ENCODE assay signal across 8 cellular contexts in the genomic region with DNA sequence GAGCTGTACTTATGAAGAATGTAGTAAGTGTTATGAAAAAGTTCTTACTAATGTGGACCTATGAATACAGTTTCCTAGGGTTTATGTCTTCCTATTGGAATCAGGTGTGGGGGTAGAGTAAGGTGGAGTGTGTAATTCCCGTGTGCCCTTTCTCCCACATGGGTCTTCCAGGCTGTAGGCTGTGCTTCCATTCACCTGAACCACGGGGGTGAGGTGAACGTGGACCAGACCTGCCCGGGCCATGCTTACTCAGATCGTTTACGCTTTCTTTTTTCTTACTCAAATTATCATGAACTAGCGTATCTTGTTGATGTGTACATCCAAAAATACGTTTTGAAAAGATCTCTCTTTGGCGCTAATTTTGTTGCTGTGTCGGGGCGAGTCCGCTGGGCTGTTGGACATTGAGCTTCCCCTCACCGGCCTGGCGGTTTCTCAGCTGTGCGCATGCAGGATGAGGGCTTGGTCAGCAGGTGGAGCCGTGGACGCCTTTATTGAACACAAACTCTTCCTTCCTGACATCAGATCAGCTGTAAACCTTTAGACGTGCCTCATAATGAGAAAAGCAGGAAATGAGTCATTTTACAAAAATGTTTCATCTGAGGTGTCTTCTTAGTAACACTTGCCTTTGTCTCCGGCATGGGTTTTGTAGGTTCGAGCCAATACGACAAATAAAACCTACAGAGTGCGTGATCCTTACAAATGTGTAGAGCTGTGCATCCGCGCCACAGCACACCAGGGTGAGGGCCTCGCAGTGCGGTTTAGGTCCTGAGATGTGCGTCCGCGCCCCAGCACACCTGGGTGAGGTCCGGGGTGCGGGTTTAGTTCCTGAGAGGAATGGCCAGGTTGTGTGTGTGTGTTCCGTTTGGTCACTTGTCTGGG. TPM values are rescaled to one million over a fixed set of nuclear protein-coding genes. Genes with fewer than 3 reads are reported as not detected.
A peak's percentile ranks its signal among the peaks of the same experiment; 100 is the strongest.
DNase-seq lines count a peak whose midpoint lies in the region; ATAC-seq and TF ChIP-seq lines count a peak whose summit lies in the region.

No MANE protein-coding gene starts in this region.

- no peaks in the 10 kb centered on the region for H3F3A ChIP-seq in PC-3 (ENCODE audit: low read length, unreplicated experiment)

- TF ChIP-seq POLR2A in ovary (IDR thresholded peaks at IDR 0.05) (no peak), transverse colon (IDR thresholded peaks at IDR 0.05) (no peak)

- POLR2A ChIA-PET in PC-3 (lab: Charles Lee; ENCODE audit: unreplicated experiment): no interaction called here

- no peak overlapping the region for H3K4me2 ChIP-seq in PC-3 (ENCODE audit: low read length)

- peak; percentile 71 for DNase-seq in AG20443 (ENCODE audit: low spot score)
- DNase-seq in PC-3: peak; percentile 76
- DNase-seq in activated T-cell treated with anti-CD3 and anti-CD28 coated beads, Interleukin-2, amount 50 U/mL, for 4 hours: peak; percentile 68
- peak; percentile 58 for DNase-seq in fibroblast of the conjunctiva (ENCODE audit: low read depth)
- DNase-seq in ovary: peak; percentile 30 to 68 (median 47)
- DNase-seq in transverse colon: peak; percentile 83

- H3K36me3 ChIP-seq in PC-3 (ENCODE audit: low read depth, low read length): no peaks in the 10 kb centered on the region
- H3K36me3 ChIP-seq in ovary: no peaks in the 10 kb centered on the region
- peaks cover 0 to 36% (median 13%) of the 10 kb centered on the region in 4 donors for H3K36me3 ChIP-seq in transverse colon

- peak overlapping the region; percentile 46 for H3K4me3 Mint-ChIP-seq in activated T-cell treated with anti-CD3 and anti-CD28 coated beads, Interleukin-2, amount 50 U/mL, for 4 hours

- H3K9me3 Mint-ChIP-seq in activated T-cell treated with anti-CD3 and anti-CD28 coated beads, Interleukin-2, amount 50 U/mL, for 4 hours: no peaks in the 10 kb centered on the region

- H3K36me3 Mint-ChIP-seq in activated T-cell treated with anti-CD3 and anti-CD28 coated beads, Interleukin-2, amount 50 U/mL, for 4 hours (ENCODE audit: insufficient read depth): peaks cover 53% of the 10 kb centered on the region

- H3K4me1 ChIP-seq in PC-3 (ENCODE audit: insufficient read depth, low read length) (peaks cover 3% of the 10 kb centered on the region; the same call in 1 of the 2 replicates), ovary (ENCODE audit: insufficient read depth) (no peaks in the 10 kb centered on the region), transverse colon (peaks cover 0 to 25% (median 7%) of the 10 kb centered on the region in 4 donors)

- H3K9me2 ChIP-seq in PC-3 (replicated peaks; ENCODE audit: low read length): no peaks in the 10 kb centered on the region

- H3K4me1 Mint-ChIP-seq in activated T-cell treated with anti-CD3 and anti-CD28 coated beads, Interleukin-2, amount 50 U/mL, for 4 hours (ENCODE audit: low read depth): peaks cover 39% of the 10 kb centered on the region

- no peaks in the 10 kb centered on the region for H3K9me3 ChIP-seq in PC-3 (ENCODE audit: low read length)
- no peaks in the 10 kb centered on the region for H3K9me3 ChIP-seq in ovary
- no peaks in the 10 kb centered on the region for H3K9me3 ChIP-seq in transverse colon

- no peak overlapping the region for H3K27ac ChIP-seq in PC-3 (ENCODE audit: low read length)
- no peak overlapping the region for H3K27ac ChIP-seq in ovary
- peak overlapping the region; percentile 6 to 63 (median 27) for H3K27ac ChIP-seq in transverse colon

- no peak overlapping the region for H2AFZ ChIP-seq in PC-3 (ENCODE audit: low read length)

- intact Hi-C loops in PC-3 (cut with micrococcal nuclease): loop anchor here (5.0 kb wide), 1 partner anchor 1932 kb away; no protein-coding TSS in a partner anchor
- intact Hi-C loops in ovary (cut with DNase I): no loop called here
- intact Hi-C loops in transverse colon (cut with DNase I; ENCODE audit: low total_unique reads): no loop called here

- H3K27me3 ChIP-seq in PC-3 (ENCODE audit: low read length): no peaks in the 10 kb centered on the region
- no peaks in the 10 kb centered on the region for H3K27me3 ChIP-seq in ovary
- no peaks in the 10 kb centered on the region for H3K27me3 ChIP-seq in transverse colon

- CTCF ChIA-PET in PC-3 (lab: Charles Lee): interaction anchor here (0.7 kb wide), 1 partner anchor 1019 kb away, joined by 3 read pairs; no protein-coding TSS in a partner anchor

- TF ChIP-seq EP300 in ovary (IDR thresholded peaks at IDR 0.05) (no peak), transverse colon (IDR thresholded peaks at IDR 0.05; ENCODE audit: low read depth) (no peak)

- H3K9ac ChIP-seq in PC-3 (ENCODE audit: low read length): no peak overlapping the region

- peak; percentile 60 for TF ChIP-seq CTCF in PC-3 (conservative IDR thresholded peaks at IDR 0.05; ENCODE audit: low read depth, low read length)
- peak in 1 of 3 donors; percentile 21 for TF ChIP-seq CTCF in ovary (IDR thresholded peaks at IDR 0.05)
- peak; percentile 52 to 84 (median 68) for TF ChIP-seq CTCF in transverse colon (IDR thresholded peaks at IDR 0.05)

- no TSS peak for BruUV-seq in PC-3 (replicated peaks; lab: Mats Ljungman, UMichigan)

- in situ Hi-C loops in transverse colon (cut with MboI; ENCODE audit: low pct_ligation_motif_present in 1 of 4, low pct_unique_long_range_greater_than_20kb in 1 of 4, low sequenced_read_pairs in 3 of 4): no loop called here

- H3K4me3 ChIP-seq in PC-3 (ENCODE audit: low read length): no peak overlapping the region
- no peak overlapping the region for H3K4me3 ChIP-seq in ovary
- H3K4me3 ChIP-seq in transverse colon: no peak overlapping the region

- H3K79me2 ChIP-seq in PC-3 (ENCODE audit: low read length): no peaks in the 10 kb centered on the region

- peak; percentile 89 for ATAC-seq in GM18511 (IDR thresholded peaks at IDR 0.05; ENCODE audit: unreplicated experiment)
- peak; percentile 84 for ATAC-seq in HG03108 (IDR thresholded peaks at IDR 0.05; ENCODE audit: unreplicated experiment)
- ATAC-seq in PC-3: peak; percentile 93
- ATAC-seq in activated T-cell treated with anti-CD3 and anti-CD28 coated beads, Interleukin-2, amount 50 U/mL, for 4 hours: peak; percentile 94 to 95

- H4K20me1 ChIP-seq in PC-3 (ENCODE audit: low read length): no peaks in the 10 kb centered on the region

- WGBS in ovary, 3 donors: 67 to 77% (median 71%) methylated on average over 32 of the region's 32 CpGs
- 59 to 67% methylated on average over 15 to 32 of the region's 32 CpGs for WGBS in transverse colon (ENCODE audit: low coverage in 1 of 2), 2 donors

- no peaks in the 10 kb centered on the region for H3K27me3 Mint-ChIP-seq in activated T-cell treated with anti-CD3 and anti-CD28 coated beads, Interleukin-2, amount 50 U/mL, for 4 hours (ENCODE audit: low read depth)

RNA-seq across cellular contexts. Expression of gene WDR37, which starts 53.8 kb away (rescaled TPM):
- total RNA-seq in PC-3 (2014; rRNA removed): 4.5 and 7.1 TPM in 2 replicates
- total RNA-seq in activated T-cell treated with anti-CD3 and anti-CD28 coated beads, Interleukin-2, amount 50 U/mL, for 4 hours: 10 to 100 TPM; 10.5 to 13.5 (median 12.2) TPM
- 10 to 100 TPM in 5 of 7 donors, 1 to 10 TPM in 2; 7.6 to 20.0 (median 15.6) TPM for total RNA-seq in ovary
- 10 to 100 TPM in 1 of 2 donors, 1 to 10 TPM in 1; 6.6 to 12.8 TPM for polyA plus RNA-seq in ovary
- 10 to 100 TPM; 14.5 to 22.1 (median 19.7) TPM for total RNA-seq in transverse colon

Comparison
In these comparisons a context has a peak if more than half of its experiments do, and no peak if none do; other contexts are left out.
1. H3K27ac ChIP-seq: peak in transverse colon (4 of 4); none in PC-3 (single experiment) and ovary (0 of 2).
2. Peak in every context shown above with its lines, with median percentiles within 50 percentile points of each other: DNase-seq and ATAC-seq.